Comparison of ENCODE assay signal across 2 cellular contexts in genomic region chr9:111916234-111916645, GRCh38.
TF ChIP-seq lines count a peak whose summit lies in the region.

No MANE protein-coding gene starts in this region.

TF ChIP-seq in liver, 16 proteins besides CTCF, POLR2A, EP300 and RAD21 (continued from another document):
- TF ChIP-seq GABPA (IDR thresholded peaks at IDR 0.05 in 1 of 2, conservative IDR thresholded peaks at IDR 0.05 in 1 of 2) (no peak), YY1 (IDR thresholded peaks at IDR 0.05) (no peak), EGR1 (IDR thresholded peaks at IDR 0.05; ENCODE audit: low read depth in 2 of 2) (no peak), REST (IDR thresholded peaks at IDR 0.05) (no peak), MAX (IDR thresholded peaks at IDR 0.05) (no peak), TAF1 (conservative IDR thresholded peaks at IDR 0.05) (no peak), ATF3 (IDR thresholded peaks at IDR 0.05) (no peak), HNF4G (IDR thresholded peaks at IDR 0.05) (no peak), SP1 (IDR thresholded peaks at IDR 0.05) (no peak), FOXA1 (IDR thresholded peaks at IDR 0.05) (no peak), FOXA2 (IDR thresholded peaks at IDR 0.05) (no peak), RXRA (IDR thresholded peaks at IDR 0.05) (no peak), JUND (IDR thresholded peaks at IDR 0.05) (no peak)

TF ChIP-seq in HepG2, 621 proteins besides CTCF, POLR2A, EP300 and RAD21 (continued from another document):
- TF ChIP-seq ZNF704 (CRISPR knock-in tag; IDR thresholded peaks at IDR 0.05; ENCODE audit: borderline replicate concordance): no peak
- no peak for TF ChIP-seq RBM39 (IDR thresholded peaks at IDR 0.05; ENCODE audit: low read depth, low read length, poor library complexity, severe bottlenecking)
- no peak for TF ChIP-seq PRDM10 (CRISPR knock-in tag; IDR thresholded peaks at IDR 0.05; ENCODE audit: low read depth)
- no peak for TF ChIP-seq ZNF333 (CRISPR knock-in tag; IDR thresholded peaks at IDR 0.05; ENCODE audit: borderline replicate concordance)
- no peak for TF ChIP-seq GZF1 (CRISPR knock-in tag; IDR thresholded peaks at IDR 0.05)
- no peak for TF ChIP-seq SIX4 (CRISPR knock-in tag; IDR thresholded peaks at IDR 0.05)
- no peak for TF ChIP-seq REST (IDR thresholded peaks at IDR 0.05; ENCODE audit: borderline replicate concordance in 1 of 2, low read depth in 1 of 2, low read length in 2 of 2)
- no peak for TF ChIP-seq KLF13 (CRISPR knock-in tag; IDR thresholded peaks at IDR 0.05)
